ENCODE assay signal across 18 cellular contexts in genomic region chr3:64133272-64133671, GRCh38.
DNase-seq lines count a peak whose midpoint lies in the region; ATAC-seq and TF ChIP-seq lines count a peak whose summit lies in the region.
"Had no signal": no experiment of that assay in that cellular context is flagged by ENCODE, and none has a peak within 500 bp of the region (broad histone marks: within the 10 kb centered on the region; RNA-seq: fewer than 3 reads in every experiment).

No MANE protein-coding gene starts in this region.

- DNase-seq in DMS 273 treated with DMSO at 0.1 percent for 48 hours (lab: John Stamatoyannopoulos, UW): peak; percentile 4
- peak; percentile 14 for DNase-seq in NCI-H69 (lab: John Stamatoyannopoulos, UW)
- no peak for DNase-seq in sigmoid colon
- DNase-seq in left colon: no peak
- DNase-seq in amniotic stem cell (lab: John Stamatoyannopoulos, UW): no peak
- no peak for DNase-seq in psoas muscle
- DNase-seq: ACHN, AML-193, DMS153, HCEC 1CT, KG1, MV-4-11, NCI-H1694 treated with DMSO at 0.1 percent for 48 hours, OCI-M1, RPMI8226, SHP77 treated with DMSO at 0.1 percent for 48 hours had no signal

- H3K36me3 ChIP-seq in gastroesophageal sphincter (peaks cover 0 to 13% of the 10 kb centered on the region in 2 donors), sigmoid colon (peaks cover 0 to 9% (median 0%) of the 10 kb centered on the region in 4 donors), psoas muscle (ENCODE audit: insufficient read depth in 1 of 2, low read depth in 1 of 2) (no peaks in the 10 kb centered on the region)

- TF ChIP-seq EP300 in gastroesophageal sphincter (IDR thresholded peaks at IDR 0.05) (no peak), sigmoid colon (IDR thresholded peaks at IDR 0.05) (no peak)

- no peaks in the 10 kb centered on the region for H3K27me3 ChIP-seq in gastroesophageal sphincter
- H3K27me3 ChIP-seq in sigmoid colon: no peaks in the 10 kb centered on the region
- H3K27me3 ChIP-seq in psoas muscle (ENCODE audit: insufficient read depth in 3 of 3, low read length in 2 of 3): no peaks in the 10 kb centered on the region

- H3K27ac ChIP-seq in gastroesophageal sphincter (peak overlapping the region in 3 of 4 donors; percentile 26 to 54 (median 53)), sigmoid colon (peak overlapping the region; percentile 14 to 74 (median 44)), psoas muscle (no peak overlapping the region)

- 8 to 33% methylated on average over 2 of the region's 2 CpGs for WGBS in gastroesophageal sphincter (ENCODE audit: low coverage in 1 of 2), 2 donors
- 70 to 87% methylated on average over 2 of the region's 2 CpGs for WGBS in sigmoid colon, 2 donors
- 17 to 47% (median 31%) methylated on average over 2 of the region's 2 CpGs for WGBS in psoas muscle, 3 donors

- no peak overlapping the region for H3K4me3 ChIP-seq in gastroesophageal sphincter
- H3K4me3 ChIP-seq in sigmoid colon: no peak overlapping the region
- H3K4me3 ChIP-seq in psoas muscle: no peak overlapping the region
- H3K4me3 ChIP-seq: GM23338 had no signal

- no peak for TF ChIP-seq POLR2A in gastroesophageal sphincter (IDR thresholded peaks at IDR 0.05)
- TF ChIP-seq POLR2A in sigmoid colon (IDR thresholded peaks at IDR 0.05): no peak

- intact Hi-C loops in sigmoid colon (cut with DNase I) (no loop called here), left colon (cut with DNase I, micrococcal nuclease) (no loop called here), psoas muscle (cut with DNase I) (no loop called here)

- H3K4me1 ChIP-seq in gastroesophageal sphincter: peaks cover 0 to 85% (median 14%) of the 10 kb centered on the region in 3 donors
- peaks cover 0 to 55% (median 51%) of the 10 kb centered on the region in 4 donors for H3K4me1 ChIP-seq in sigmoid colon
- H3K4me1 ChIP-seq in psoas muscle: no peaks in the 10 kb centered on the region

- ATAC-seq in gastroesophageal sphincter (no peak), left colon (no peak), psoas muscle (no peak)
- ATAC-seq: GM23338 had no signal

- TF ChIP-seq CTCF in gastroesophageal sphincter (IDR thresholded peaks at IDR 0.05) (no peak), sigmoid colon (IDR thresholded peaks at IDR 0.05) (no peak), psoas muscle (IDR thresholded peaks at IDR 0.05) (no peak)

- H3K9me3 ChIP-seq in gastroesophageal sphincter (no peaks in the 10 kb centered on the region), sigmoid colon (no peaks in the 10 kb centered on the region), psoas muscle (no peaks in the 10 kb centered on the region)

Comparison
In these comparisons a context has a peak if more than half of its experiments do, and no peak if none do; other contexts are left out.
1. DNase-seq: peak in DMS 273 treated with DMSO at 0.1 percent for 48 hours (single experiment) and NCI-H69 (single experiment); none in sigmoid colon (single experiment), left colon (0 of 2), amniotic stem cell (single experiment) and psoas muscle (0 of 2).